In genomic region chr18:46458472-46458871, GRCh38 we compare ENCODE assay signal across 19 cellular contexts.
DNase-seq lines count a peak whose midpoint lies in the region; ATAC-seq and TF ChIP-seq lines count a peak whose summit lies in the region.
"Had no signal": no experiment of that assay in that cellular context is flagged by ENCODE, and none has a peak within 500 bp of the region (broad histone marks: within the 10 kb centered on the region; RNA-seq: fewer than 3 reads in every experiment).

No MANE protein-coding gene starts in this region.

- no peaks in the 10 kb centered on the region for H3K36me3 ChIP-seq in HEK293 (ENCODE audit: control insufficient read depth in 2 of 2, insufficient read depth in 1 of 2, low read length in 2 of 2)
- no peaks in the 10 kb centered on the region for H3K36me3 ChIP-seq in endodermal cell (ENCODE audit: control insufficient read depth, insufficient read depth, low read length)
- H3K36me3 ChIP-seq in neural progenitor cell: no peaks in the 10 kb centered on the region

- H3K27ac ChIP-seq in HEK293 (ENCODE audit: extremely low read depth, low read depth, low read length): no peak overlapping the region
- no peak overlapping the region for H3K27ac ChIP-seq in endodermal cell (ENCODE audit: low read depth, low read length)
- H3K27ac ChIP-seq in neural progenitor cell: no peak overlapping the region
- H3K27ac ChIP-seq: 22Rv1 had no signal

- POLR2A ChIA-PET in HEK293 (lab: Yijun Ruan, JAX): no interaction called here

- H2AFZ ChIP-seq in neural progenitor cell (replicated peaks): no peak overlapping the region

- WGBS in endodermal cell (ENCODE audit: insufficient coverage in 1 of 2, insufficient read length in 1 of 2), 2 experiments: 51 to 55% methylated on average over 5 to 6 of the region's 6 CpGs

- no peak for ATAC-seq in HG03442 (IDR thresholded peaks at IDR 0.05; ENCODE audit: unreplicated experiment)
- ATAC-seq: HCT116, K562 had no signal

- H3K4me1 Mint-ChIP-seq in endodermal cell (peaks cover 27% of the 10 kb centered on the region), neural progenitor cell (peaks cover 35% of the 10 kb centered on the region)

- H3K9me3 ChIP-seq in HEK293 (ENCODE audit: control insufficient read depth, insufficient read depth, low read depth, low read length) (no peaks in the 10 kb centered on the region), endodermal cell (ENCODE audit: control insufficient read depth, low read length) (no peaks in the 10 kb centered on the region), neural progenitor cell (ENCODE audit: low read depth) (no peaks in the 10 kb centered on the region)

- H3K9me3 Mint-ChIP-seq in endodermal cell (no peaks in the 10 kb centered on the region), neural progenitor cell (no peaks in the 10 kb centered on the region)

- H3K4me3 Mint-ChIP-seq in endodermal cell (no peak overlapping the region), neural progenitor cell (no peak overlapping the region)

- H3K27me3 Mint-ChIP-seq in endodermal cell (ENCODE audit: insufficient read depth) (peaks cover 27% of the 10 kb centered on the region), neural progenitor cell (ENCODE audit: insufficient read depth, low read depth) (no peaks in the 10 kb centered on the region)

- H3K79me2 ChIP-seq in neural progenitor cell (ENCODE audit: low read depth): no peaks in the 10 kb centered on the region

- no peaks in the 10 kb centered on the region for H3K4me1 ChIP-seq in HEK293 (ENCODE audit: control insufficient read depth, insufficient read depth, low read length)
- peaks cover 3% of the 10 kb centered on the region for H3K4me1 ChIP-seq in endodermal cell (ENCODE audit: control insufficient read depth, insufficient read depth, low read length)
- H3K4me1 ChIP-seq in neural progenitor cell: peaks cover 52% of the 10 kb centered on the region

- peaks cover 9% of the 10 kb centered on the region for H3F3A ChIP-seq in neural progenitor cell (ENCODE audit: low read depth)

- CTCF ChIA-PET in HEK293 (lab: Yijun Ruan, JAX): interaction anchor here (1.6 to 2.8 kb wide), 2 partner anchors 23 to 178 kb away, joined by 7 to 11 read pairs; no protein-coding TSS in a partner anchor

- H3K27ac Mint-ChIP-seq in endodermal cell: no peak overlapping the region
- H3K27ac Mint-ChIP-seq in neural progenitor cell: no peak overlapping the region

- H3K4me3 ChIP-seq in HEK293 (ENCODE audit: low read depth, low read length): no peak overlapping the region
- H3K4me3 ChIP-seq in endodermal cell (ENCODE audit: low read length): no peak overlapping the region
- H3K4me3 ChIP-seq in neural progenitor cell: no peak overlapping the region
- H3K4me3 ChIP-seq: K562 had no signal

- H3K4me2 ChIP-seq in neural progenitor cell: peak overlapping the region; percentile 54

- TF ChIP-seq CTCF in HEK293 (tag by site-specific recombination; IDR thresholded peaks at IDR 0.05) (0 out of 2 replicates have a peak, but pooled peaks have one; percentile 12), endodermal cell (conservative IDR thresholded peaks at IDR 0.05) (peak; percentile 68), neural progenitor cell (IDR thresholded peaks at IDR 0.05) (no peak)

- no peaks in the 10 kb centered on the region for H3K36me3 Mint-ChIP-seq in endodermal cell (ENCODE audit: low read depth)
- peaks cover 24% of the 10 kb centered on the region for H3K36me3 Mint-ChIP-seq in neural progenitor cell

- DNase-seq in DMS53 (lab: John Stamatoyannopoulos, UW): peak; percentile 27
- no peak for DNase-seq in DMS53 treated with DMSO at 0.1 percent for 48 hours (lab: John Stamatoyannopoulos, UW; ENCODE audit: unreplicated experiment)
- peak; percentile 73 for DNase-seq in endodermal cell
- no peak for DNase-seq in neural progenitor cell (ENCODE audit: low spot score)
- no peak for DNase-seq in activated gamma-delta T cell (lab: John Stamatoyannopoulos, UW)
- no peak for DNase-seq in SW 1271 (lab: John Stamatoyannopoulos, UW)
- DNase-seq: AML-193, DMS 273 treated with DMSO at 0.1 percent for 48 hours, GDM1, NCI-H1417, NCI-H187, NCI-H2171 treated with DMSO at 0.1 percent for 48 hours, NCI-H446 treated with DMSO at 0.1 percent for 48 hours, Right ventricle myocardium superior had no signal

- no peaks in the 10 kb centered on the region for H3K27me3 ChIP-seq in endodermal cell (ENCODE audit: control insufficient read depth, insufficient read depth, low read length, poor library complexity, severe bottlenecking)
- no peaks in the 10 kb centered on the region for H3K27me3 ChIP-seq in neural progenitor cell

- H4K20me1 ChIP-seq in neural progenitor cell (ENCODE audit: low read depth): peaks cover 20% of the 10 kb centered on the region

- H3K9ac ChIP-seq in endodermal cell (ENCODE audit: extremely low read depth, low read length, poor library complexity, severe bottlenecking) (no peak overlapping the region), neural progenitor cell (no peak overlapping the region)

TF ChIP-seq in HEK293, 187 proteins besides CTCF, POLR2A, EP300 and RAD21:
- TF ChIP-seq ZNF341 (tag by site-specific recombination; IDR thresholded peaks at IDR 0.05; ENCODE audit: low read depth): 0 out of 2 replicates have a peak, but pooled peaks have one; percentile 21
- no peak for TF ChIP-seq ZNF394 (tag by site-specific recombination; IDR thresholded peaks at IDR 0.05; ENCODE audit: borderline replicate concordance)
- peak; percentile 47 for TF ChIP-seq ZIC2 (tag by site-specific recombination; IDR thresholded peaks at IDR 0.05)
TF ChIP-seq in HEK293: peak in this region for 2.

Comparison
In these comparisons a context has a peak if more than half of its experiments do, and no peak if none do; other contexts are left out.
1. DNase-seq: peak in DMS53 (single experiment) and endodermal cell (single experiment); none in DMS53 treated with DMSO at 0.1 percent for 48 hours (single experiment), neural progenitor cell (single experiment), activated gamma-delta T cell (single experiment) and SW 1271 (0 of 2).